ENCODE assay signal across 8 cellular contexts in the genomic region with DNA sequence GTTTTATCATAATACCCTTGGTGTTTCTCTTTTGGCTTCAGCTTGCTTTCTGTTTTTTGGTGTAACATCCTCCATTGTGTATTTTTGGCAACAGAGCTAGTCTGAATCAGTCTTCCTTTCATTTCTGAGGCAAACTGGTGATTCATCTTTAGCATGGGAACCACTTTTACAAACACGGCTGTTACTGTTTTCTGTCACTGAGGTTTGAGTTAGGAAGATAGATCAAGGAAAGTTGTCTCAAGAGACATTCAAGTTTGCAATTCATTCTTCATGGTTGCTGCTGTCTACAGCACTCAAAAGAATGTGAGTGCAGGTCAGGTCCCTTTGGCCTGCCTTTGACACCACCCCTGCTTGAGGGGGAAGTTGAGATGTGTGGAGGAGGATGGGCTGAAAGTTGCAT. TPM values are rescaled to one million over a fixed set of nuclear protein-coding genes. Genes with fewer than 3 reads are reported as not detected.
DNase-seq lines count a peak whose midpoint lies in the region; ATAC-seq, FAIRE-seq and TF ChIP-seq lines count a peak whose summit lies in the region.

No MANE protein-coding gene starts in this region.

- no peak overlapping the region for H3K27ac ChIP-seq in GM23338 (ENCODE audit: low read depth)
- no peak overlapping the region for H3K27ac ChIP-seq in RWPE2 (ENCODE audit: poor library complexity, severe bottlenecking)

- H3K4me1 ChIP-seq in GM23338 (ENCODE audit: insufficient read depth) = no peaks in the 10 kb centered on the region
- peaks cover 8% of the 10 kb centered on the region for H3K4me1 ChIP-seq in RWPE2 (ENCODE audit: insufficient read depth, poor library complexity, severe bottlenecking)

- H3K4me3 Mint-ChIP-seq in GM23338 = no peak overlapping the region

- no peaks in the 10 kb centered on the region for H3K36me3 ChIP-seq in GM23338 (ENCODE audit: insufficient read depth)
- H3K36me3 ChIP-seq in RWPE2 (ENCODE audit: low read depth) = no peaks in the 10 kb centered on the region

- no peaks in the 10 kb centered on the region for H3K36me3 Mint-ChIP-seq in GM23338 (ENCODE audit: low read depth)

- ATAC-seq in GM23338 (no peak), RWPE2 (ENCODE audit: low read depth) (peak; percentile 75), GM18907 (IDR thresholded peaks at IDR 0.05; ENCODE audit: unreplicated experiment) (no peak)

- H3K9me2 ChIP-seq in GM23338 (ENCODE audit: insufficient read depth) = 0 out of 2 replicates have a peak, but pooled peaks cover 6% of the 10 kb centered on the region

- peak overlapping the region; percentile 65 for H2AFZ ChIP-seq in GM23338

- no peaks in the 10 kb centered on the region for H3K4me1 Mint-ChIP-seq in GM23338

- no peaks in the 10 kb centered on the region for H3K79me2 ChIP-seq in GM23338 (replicated peaks; ENCODE audit: insufficient read depth)

- H3K4me3 ChIP-seq in GM23338 = no peak overlapping the region
- no peak overlapping the region for H3K4me3 ChIP-seq in RWPE2 (ENCODE audit: severe bottlenecking)

- no peaks in the 10 kb centered on the region for H4K20me1 ChIP-seq in GM23338 (replicated peaks; ENCODE audit: insufficient read depth)

- no peaks in the 10 kb centered on the region for H3K9me3 ChIP-seq in RWPE2 (ENCODE audit: severe bottlenecking)

- peak; percentile 92 for FAIRE-seq in frontal cortex (lab: Jason Lieb, UNC)

- H3K4me2 ChIP-seq in GM23338 = no peak overlapping the region

- H3F3A ChIP-seq in GM23338 (replicated peaks; ENCODE audit: low read depth) = no peaks in the 10 kb centered on the region

- H3K9me3 Mint-ChIP-seq in GM23338 = no peaks in the 10 kb centered on the region

- no peak for TF ChIP-seq CTCF in GM23338 (conservative IDR thresholded peaks at IDR 0.05; ENCODE audit: low read depth in 2 of 2)
- no peak for TF ChIP-seq CTCF in RWPE2 (IDR thresholded peaks at IDR 0.05; ENCODE audit: poor library complexity, severe bottlenecking)

- H3K27ac Mint-ChIP-seq in GM23338 = no peak overlapping the region

- H3K27me3 ChIP-seq in GM23338 (ENCODE audit: insufficient read depth) (no peaks in the 10 kb centered on the region), RWPE2 (ENCODE audit: insufficient read depth, poor library complexity, severe bottlenecking) (no peaks in the 10 kb centered on the region)

- DNase-seq in Ammon's horn (ENCODE audit: low spot score) (peak; percentile 85), GM23338 (ENCODE audit: low spot score) (no peak), RWPE2 (ENCODE audit: low spot score) (no peak), frontal cortex (ENCODE audit: low spot score in 2 of 2) (peak in 1 of 2 donors; percentile 36), NCI-H748 (lab: John Stamatoyannopoulos, UW; ENCODE audit: unreplicated experiment) (no peak), DMS 273 treated with DMSO at 0.1 percent for 48 hours (lab: John Stamatoyannopoulos, UW) (no peak), mesenteric fat pad (ENCODE audit: low spot score) (no peak)

- H3K27me3 Mint-ChIP-seq in GM23338 (ENCODE audit: insufficient read depth, low read depth, poor library complexity) = peaks cover 1% of the 10 kb centered on the region

TF ChIP-seq in GM23338, 12 proteins besides CTCF, POLR2A, EP300 and RAD21 (continues in another document):
- TF ChIP-seq EZH2phosphoT487 (IDR thresholded peaks at IDR 0.05; ENCODE audit: unreplicated experiment) (no peak), CREB1 (CRISPR knock-in tag; IDR thresholded peaks at IDR 0.05; ENCODE audit: low read depth) (no peak), ZNF331 (CRISPR knock-in tag; IDR thresholded peaks at IDR 0.05; ENCODE audit: low read depth) (no peak), EZH2 (IDR thresholded peaks at IDR 0.05; ENCODE audit: low read depth, unreplicated experiment) (no peak)
- TF ChIP-seq, protein P1, sequence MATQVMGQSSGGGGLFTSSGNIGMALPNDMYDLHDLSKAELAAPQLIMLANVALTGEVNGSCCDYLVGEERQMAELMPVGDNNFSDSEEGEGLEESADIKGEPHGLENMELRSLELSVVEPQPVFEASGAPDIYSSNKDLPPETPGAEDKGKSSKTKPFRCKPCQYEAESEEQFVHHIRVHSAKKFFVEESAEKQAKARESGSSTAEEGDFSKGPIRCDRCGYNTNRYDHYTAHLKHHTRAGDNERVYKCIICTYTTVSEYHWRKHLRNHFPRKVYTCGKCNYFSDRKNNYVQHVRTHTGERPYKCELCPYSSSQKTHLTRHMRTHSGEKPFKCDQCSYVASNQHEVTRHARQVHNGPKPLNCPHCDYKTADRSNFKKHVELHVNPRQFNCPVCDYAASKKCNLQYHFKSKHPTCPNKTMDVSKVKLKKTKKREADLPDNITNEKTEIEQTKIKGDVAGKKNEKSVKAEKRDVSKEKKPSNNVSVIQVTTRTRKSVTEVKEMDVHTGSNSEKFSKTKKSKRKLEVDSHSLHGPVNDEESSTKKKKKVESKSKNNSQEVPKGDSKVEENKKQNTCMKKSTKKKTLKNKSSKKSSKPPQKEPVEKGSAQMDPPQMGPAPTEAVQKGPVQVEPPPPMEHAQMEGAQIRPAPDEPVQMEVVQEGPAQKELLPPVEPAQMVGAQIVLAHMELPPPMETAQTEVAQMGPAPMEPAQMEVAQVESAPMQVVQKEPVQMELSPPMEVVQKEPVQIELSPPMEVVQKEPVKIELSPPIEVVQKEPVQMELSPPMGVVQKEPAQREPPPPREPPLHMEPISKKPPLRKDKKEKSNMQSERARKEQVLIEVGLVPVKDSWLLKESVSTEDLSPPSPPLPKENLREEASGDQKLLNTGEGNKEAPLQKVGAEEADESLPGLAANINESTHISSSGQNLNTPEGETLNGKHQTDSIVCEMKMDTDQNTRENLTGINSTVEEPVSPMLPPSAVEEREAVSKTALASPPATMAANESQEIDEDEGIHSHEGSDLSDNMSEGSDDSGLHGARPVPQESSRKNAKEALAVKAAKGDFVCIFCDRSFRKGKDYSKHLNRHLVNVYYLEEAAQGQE (IDR thresholded peaks at IDR 0.05; ENCODE audit: unreplicated experiment) = no peak
- TF ChIP-seq, protein P2, sequence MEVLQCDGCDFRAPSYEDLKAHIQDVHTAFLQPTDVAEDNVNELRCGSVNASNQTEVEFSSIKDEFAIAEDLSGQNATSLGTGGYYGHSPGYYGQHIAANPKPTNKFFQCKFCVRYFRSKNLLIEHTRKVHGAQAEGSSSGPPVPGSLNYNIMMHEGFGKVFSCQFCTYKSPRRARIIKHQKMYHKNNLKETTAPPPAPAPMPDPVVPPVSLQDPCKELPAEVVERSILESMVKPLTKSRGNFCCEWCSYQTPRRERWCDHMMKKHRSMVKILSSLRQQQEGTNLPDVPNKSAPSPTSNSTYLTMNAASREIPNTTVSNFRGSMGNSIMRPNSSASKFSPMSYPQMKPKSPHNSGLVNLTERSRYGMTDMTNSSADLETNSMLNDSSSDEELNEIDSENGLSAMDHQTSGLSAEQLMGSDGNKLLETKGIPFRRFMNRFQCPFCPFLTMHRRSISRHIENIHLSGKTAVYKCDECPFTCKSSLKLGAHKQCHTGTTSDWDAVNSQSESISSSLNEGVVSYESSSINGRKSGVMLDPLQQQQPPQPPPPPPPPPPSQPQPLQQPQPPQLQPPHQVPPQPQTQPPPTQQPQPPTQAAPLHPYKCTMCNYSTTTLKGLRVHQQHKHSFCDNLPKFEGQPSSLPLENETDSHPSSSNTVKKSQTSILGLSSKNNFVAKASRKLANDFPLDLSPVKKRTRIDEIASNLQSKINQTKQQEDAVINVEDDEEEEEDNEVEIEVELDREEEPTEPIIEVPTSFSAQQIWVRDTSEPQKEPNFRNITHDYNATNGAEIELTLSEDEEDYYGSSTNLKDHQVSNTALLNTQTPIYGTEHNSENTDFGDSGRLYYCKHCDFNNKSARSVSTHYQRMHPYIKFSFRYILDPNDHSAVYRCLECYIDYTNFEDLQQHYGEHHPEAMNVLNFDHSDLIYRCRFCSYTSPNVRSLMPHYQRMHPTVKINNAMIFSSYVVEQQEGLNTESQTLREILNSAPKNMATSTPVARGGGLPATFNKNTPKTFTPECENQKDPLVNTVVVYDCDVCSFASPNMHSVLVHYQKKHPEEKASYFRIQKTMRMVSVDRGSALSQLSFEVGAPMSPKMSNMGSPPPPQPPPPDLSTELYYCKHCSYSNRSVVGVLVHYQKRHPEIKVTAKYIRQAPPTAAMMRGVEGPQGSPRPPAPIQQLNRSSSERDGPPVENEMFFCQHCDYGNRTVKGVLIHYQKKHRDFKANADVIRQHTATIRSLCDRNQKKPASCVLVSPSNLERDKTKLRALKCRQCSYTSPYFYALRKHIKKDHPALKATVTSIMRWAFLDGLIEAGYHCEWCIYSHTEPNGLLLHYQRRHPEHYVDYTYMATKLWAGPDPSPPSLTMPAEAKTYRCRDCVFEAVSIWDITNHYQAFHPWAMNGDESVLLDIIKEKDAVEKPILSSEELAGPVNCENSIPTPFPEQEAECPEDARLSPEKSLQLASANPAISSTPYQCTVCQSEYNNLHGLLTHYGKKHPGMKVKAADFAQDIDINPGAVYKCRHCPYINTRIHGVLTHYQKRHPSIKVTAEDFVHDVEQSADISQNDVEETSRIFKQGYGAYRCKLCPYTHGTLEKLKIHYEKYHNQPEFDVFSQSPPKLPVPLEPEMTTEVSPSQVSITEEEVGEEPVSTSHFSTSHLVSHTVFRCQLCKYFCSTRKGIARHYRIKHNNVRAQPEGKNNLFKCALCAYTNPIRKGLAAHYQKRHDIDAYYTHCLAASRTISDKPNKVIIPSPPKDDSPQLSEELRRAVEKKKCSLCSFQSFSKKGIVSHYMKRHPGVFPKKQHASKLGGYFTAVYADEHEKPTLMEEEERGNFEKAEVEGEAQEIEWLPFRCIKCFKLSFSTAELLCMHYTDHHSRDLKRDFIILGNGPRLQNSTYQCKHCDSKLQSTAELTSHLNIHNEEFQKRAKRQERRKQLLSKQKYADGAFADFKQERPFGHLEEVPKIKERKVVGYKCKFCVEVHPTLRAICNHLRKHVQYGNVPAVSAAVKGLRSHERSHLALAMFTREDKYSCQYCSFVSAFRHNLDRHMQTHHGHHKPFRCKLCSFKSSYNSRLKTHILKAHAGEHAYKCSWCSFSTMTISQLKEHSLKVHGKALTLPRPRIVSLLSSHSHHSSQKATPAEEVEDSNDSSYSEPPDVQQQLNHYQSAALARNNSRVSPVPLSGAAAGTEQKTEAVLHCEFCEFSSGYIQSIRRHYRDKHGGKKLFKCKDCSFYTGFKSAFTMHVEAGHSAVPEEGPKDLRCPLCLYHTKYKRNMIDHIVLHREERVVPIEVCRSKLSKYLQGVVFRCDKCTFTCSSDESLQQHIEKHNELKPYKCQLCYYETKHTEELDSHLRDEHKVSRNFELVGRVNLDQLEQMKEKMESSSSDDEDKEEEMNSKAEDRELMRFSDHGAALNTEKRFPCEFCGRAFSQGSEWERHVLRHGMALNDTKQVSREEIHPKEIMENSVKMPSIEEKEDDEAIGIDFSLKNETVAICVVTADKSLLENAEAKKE (CRISPR knock-in tag; IDR thresholded peaks at IDR 0.05) = no peak

RNA-seq across cellular contexts. Expression of a gene that starts 36.3 kb away (rescaled TPM):
- total RNA-seq in GM23338 (2014; rRNA removed; shearing (Covaris generic)) = not detected in 2 replicates
- polyA plus RNA-seq in GM23338 (2016; fragmentation: Nextera tagmentation; extraction: Ambion mirVana) = not detected in 2 replicates
- not detected for total RNA-seq in frontal cortex
- not detected for total RNA-seq in mesenteric fat pad
